In genomic region chr7:75963383-75963995, GRCh38 we compare ENCODE assay signal across 15 cellular contexts. TPM values are rescaled to one million over a fixed set of nuclear protein-coding genes. Genes with fewer than 3 reads are reported as not detected.
DNase-seq lines count a peak whose midpoint lies in the region; ATAC-seq, FAIRE-seq and TF ChIP-seq lines count a peak whose summit lies in the region.
"Had no signal": no experiment of that assay in that cellular context is flagged by ENCODE, and none has a peak within 500 bp of the region (broad histone marks: within the 10 kb centered on the region; RNA-seq: fewer than 3 reads in every experiment).

No MANE protein-coding gene starts in this region.

- TF ChIP-seq CTCF in K562 (IDR thresholded peaks at IDR 0.05 in 2 of 3, conservative IDR thresholded peaks at IDR 0.05 in 1 of 3; ENCODE audit: insufficient read depth in 2 of 3, low read depth in 1 of 3, low read length in 3 of 3) (no peak), heart left ventricle (IDR thresholded peaks at IDR 0.05) (no peak), transverse colon (IDR thresholded peaks at IDR 0.05) (no peak)

- no peaks in the 10 kb centered on the region for H3K9me3 ChIP-seq in K562 (replicated peaks; ENCODE audit: control insufficient read depth, insufficient read depth, low read depth, low read length)
- H3K9me3 ChIP-seq in heart left ventricle, result no peaks in the 10 kb centered on the region
- H3K9me3 ChIP-seq in neuronal stem cell (replicated peaks in 1 of 2; ENCODE audit: control insufficient read depth in 2 of 2, insufficient read depth in 1 of 2, low read depth in 1 of 2, low read length in 2 of 2), result no peaks in the 10 kb centered on the region
- no peaks in the 10 kb centered on the region for H3K9me3 ChIP-seq in transverse colon

- H2BK12ac ChIP-seq in neuronal stem cell (ENCODE audit: low read length), result peak overlapping the region; percentile 86

- in situ Hi-C loops in K562 (cut with MboI), result no loop called here
- in situ Hi-C loops in transverse colon (cut with MboI; ENCODE audit: low pct_ligation_motif_present in 1 of 4, low pct_unique_long_range_greater_than_20kb in 1 of 4, low sequenced_read_pairs in 3 of 4), result no loop called here

- peaks cover 2% of the 10 kb centered on the region for H3K9me1 ChIP-seq in K562 (ENCODE audit: control insufficient read depth, insufficient read depth, low read length)

- H3K23ac ChIP-seq in neuronal stem cell (ENCODE audit: low read depth, low read length, poor library complexity), result no peak overlapping the region

- peaks cover 0 to 19% of the 10 kb centered on the region in 2 experiments; a peak in 1 of 5 replicates for H3K4me1 ChIP-seq in K562 (replicated peaks in 1 of 2; ENCODE audit: control insufficient read depth in 2 of 2, insufficient read depth in 2 of 2, low read length in 2 of 2)
- H3K4me1 ChIP-seq in heart left ventricle, result peaks cover 13 to 70% (median 51%) of the 10 kb centered on the region in 12 donors
- H3K4me1 ChIP-seq in neuronal stem cell (ENCODE audit: control insufficient read depth in 2 of 2, insufficient read depth in 1 of 2, low read depth in 1 of 2, low read length in 2 of 2), result peaks cover 37 to 53% of the 10 kb centered on the region in 2 donors
- peaks cover 19 to 39% (median 26%) of the 10 kb centered on the region in 4 donors for H3K4me1 ChIP-seq in transverse colon

- peak overlapping the region in 1 of 2 experiments; percentile 69; a peak in 2 of 4 replicates for H3K9ac ChIP-seq in K562 (ENCODE audit: insufficient read depth in 1 of 2, low read depth in 2 of 2, low read length in 2 of 2)
- H3K9ac ChIP-seq in neuronal stem cell (ENCODE audit: low read depth, low read length, poor library complexity), result peak overlapping the region; percentile 7

- peak overlapping the region; percentile 12 for H3K14ac ChIP-seq in neuronal stem cell (ENCODE audit: low read length)

- H4K91ac ChIP-seq in neuronal stem cell (ENCODE audit: low read depth, low read length, poor library complexity), result peak overlapping the region; percentile 67

- no peak overlapping the region for H3K4me2 ChIP-seq in K562 (ENCODE audit: insufficient read depth, low read length)
- peak overlapping the region; percentile 19 for H3K4me2 ChIP-seq in neuronal stem cell (ENCODE audit: insufficient read depth, low read length, poor library complexity, severe bottlenecking)

- H2BK15ac ChIP-seq in neuronal stem cell (ENCODE audit: low read length), result peak overlapping the region; percentile 13

- no TSS peak for BruUV-seq in K562 (replicated peaks; lab: Mats Ljungman, UMichigan)

- peak overlapping the region; percentile 81 for H3K4ac ChIP-seq in neuronal stem cell (ENCODE audit: low read length)

- TF ChIP-seq POLR2A in K562 (conservative IDR thresholded peaks at IDR 0.05) (no peak), heart left ventricle (IDR thresholded peaks at IDR 0.05) (no peak), transverse colon (IDR thresholded peaks at IDR 0.05) (no peak)

- FAIRE-seq in K562 (lab: Jason Lieb, UNC), result no peak
- FAIRE-seq: H54, keratinocyte, small intestine had no signal

- TF ChIP-seq EP300 in K562 (IDR thresholded peaks at IDR 0.05; ENCODE audit: low read length), result no peak
- TF ChIP-seq EP300 in transverse colon (IDR thresholded peaks at IDR 0.05; ENCODE audit: low read depth), result no peak

- no peaks in the 10 kb centered on the region for H4K20me1 ChIP-seq in K562 (replicated peaks; ENCODE audit: control insufficient read depth, insufficient read depth, low read length)

- H3K27ac ChIP-seq in K562 (ENCODE audit: extremely low read depth, low read depth, low read length) (no peak overlapping the region), heart left ventricle (peak overlapping the region; percentile 57 to 93 (median 82)), neuronal stem cell (replicated peaks; ENCODE audit: low read length) (peak overlapping the region; percentile 83), transverse colon (peak overlapping the region; percentile 10 to 52 (median 46))

- no peak overlapping the region for H2BK5ac ChIP-seq in neuronal stem cell (ENCODE audit: low read length)

- WGBS in K562 (ENCODE audit: insufficient coverage, low coverage, missing lambda C conversion rate), result 74% methylated on average over 9 of the region's 9 CpGs
- WGBS in heart left ventricle, 4 donors, result 50 to 74% (median 60%) methylated on average over 4 to 9 of the region's 9 CpGs
- WGBS in neuronal stem cell (ENCODE audit: extremely low coverage in 2 of 2, insufficient read length in 2 of 2, insufficient replicate concordance in 1 of 2), 2 donors, result no CpG with 5 or more reads among the region's 9 CpGs
- WGBS in transverse colon (ENCODE audit: low coverage in 1 of 2), 2 donors, result 89 to 96% methylated on average over 3 to 9 of the region's 9 CpGs

- intact Hi-C loops in K562 (cut with micrococcal nuclease), result no loop called here
- intact Hi-C loops in heart left ventricle (cut with DNase I), result loop anchor here in 4 of 10 donors (5.0 to 10.0 kb wide), 5 partner anchors 34 to 89 kb away; partner anchors contain the start of genes POR (in 3 of the 4) and RHBDD2 (in 2 of the 4)
- intact Hi-C loops in transverse colon (cut with DNase I; ENCODE audit: low total_unique reads), result loop anchor here (10.0 kb wide), 1 partner anchor 49 kb away; the partner anchor contains the start of gene POR

- H3K79me2 ChIP-seq in K562 (ENCODE audit: control insufficient read depth, insufficient read depth, low read length), result no peaks in the 10 kb centered on the region

- no peak overlapping the region for H2BK120ac ChIP-seq in neuronal stem cell (ENCODE audit: low read depth, low read length)

- ATAC-seq in K562 (no peak), heart left ventricle (peak in 3 of 4 donors; percentile 24 to 42 (median 37))
- ATAC-seq: esophagus mucosa had no signal

- H3K18ac ChIP-seq in neuronal stem cell (ENCODE audit: low read length), result peak overlapping the region; percentile 66

- no peak for TF ChIP-seq RAD21 in K562 (CRISPR knock-in tag; conservative IDR thresholded peaks at IDR 0.05 in 1 of 2, IDR thresholded peaks at IDR 0.05 in 1 of 2)

- DNase-seq in K562 (ENCODE audit: extremely low read depth in 1 of 4, low spot score in 3 of 4) (no peak), heart left ventricle (peak in 3 of 5 donors; percentile 25 to 76 (median 40)), neuronal stem cell (ENCODE audit: low spot score) (no peak), transverse colon (no peak), NCI-H82 treated with DMSO at 0.1 percent for 48 hours (lab: John Stamatoyannopoulos, UW; ENCODE audit: unreplicated experiment) (no peak), globus pallidus (ENCODE audit: low spot score) (no peak), NCI-H1417 (lab: John Stamatoyannopoulos, UW) (no peak)
- no peak for DNase-seq in activated CD4-positive, CD25-positive, alpha-beta regulatory T cell treated with anti-CD3 and anti-CD28 coated beads, Interleukin-2, amount 50 U/mL, for 72 hours
- DNase-seq: amygdala, COR-L47, NCI-H2029 treated with DMSO at 0.1 percent for 48 hours, small intestine had no signal

- CTCF ChIA-PET in K562 (lab: Yijun Ruan, JAX; ENCODE audit: low intra/inter-chr PET ratio), result no interaction called here

- H3K4me3 ChIP-seq in K562 (no peak overlapping the region), heart left ventricle (peak overlapping the region in 1 of 12 donors; percentile 6), neuronal stem cell (ENCODE audit: low read length in 2 of 2) (peak overlapping the region in 1 of 2 donors; percentile 5), transverse colon (no peak overlapping the region)

- H4K8ac ChIP-seq in neuronal stem cell (ENCODE audit: low read depth, low read length), result no peak overlapping the region

- H3K79me1 ChIP-seq in neuronal stem cell (ENCODE audit: low read depth, low read length), result peaks cover 3% of the 10 kb centered on the region

- peak overlapping the region; percentile 49 for H2AK5ac ChIP-seq in neuronal stem cell (ENCODE audit: low read depth, low read length)

- POLR2A ChIA-PET in K562 (lab: Yijun Ruan, JAX), result no interaction called here

- H3K36me3 ChIP-seq in K562 (ENCODE audit: control insufficient read depth, insufficient read depth, low read length) (peaks cover 51% of the 10 kb centered on the region; the same call in 2 of the 3 replicates), heart left ventricle (peaks cover 0 to 35% (median 9%) of the 10 kb centered on the region in 9 donors), neuronal stem cell (replicated peaks in 1 of 2; ENCODE audit: control insufficient read depth in 2 of 2, insufficient read depth in 2 of 2, low read length in 2 of 2) (peaks cover under 1 to 24% of the 10 kb centered on the region in 2 donors), transverse colon (no peaks in the 10 kb centered on the region)

- H3K27me3 ChIP-seq in K562 (ENCODE audit: control insufficient read depth in 2 of 2, insufficient read depth in 2 of 2, low read length in 2 of 2), result no peaks in the 10 kb centered on the region
- no peaks in the 10 kb centered on the region for H3K27me3 ChIP-seq in heart left ventricle
- H3K27me3 ChIP-seq in neuronal stem cell (ENCODE audit: control insufficient read depth in 3 of 3, insufficient read depth in 3 of 3, low read depth in 1 of 3, low read length in 3 of 3), result no peaks in the 10 kb centered on the region
- no peaks in the 10 kb centered on the region for H3K27me3 ChIP-seq in transverse colon

- H2AFZ ChIP-seq in K562 (ENCODE audit: low read depth, low read length) (no peak overlapping the region), neuronal stem cell (ENCODE audit: low read length) (no peak overlapping the region)

RNA-seq across cellular contexts. Expression of gene TMEM120A, which starts 30.9 kb away (rescaled TPM):
- 42.3 and 121 TPM in 2 replicates for total RNA-seq in K562 (2011; cell fraction: chromatin; rRNA removed; ENCODE audit: low replicate concordance)
- 148 and 154 TPM in 2 replicates for total RNA-seq in K562 (2011; cell fraction: nucleolus; rRNA removed)
- total RNA-seq in K562 (2011; cell fraction: nucleoplasm; rRNA removed), result 96.3 and 113 TPM in 2 replicates
- 22.4 and 22.9 TPM in 2 replicates for total RNA-seq in K562 (2014; rRNA removed)
- total RNA-seq in K562 (2014; rRNA removed; fragmentation: Illumina TruSeq; extraction: Trizol), result 19.5 and 19.6 TPM in 2 replicates
- 13.6 and 17.4 TPM in 2 replicates for total RNA-seq in K562 (2015; rRNA removed; fragmentation: Illumina TruSeq; extraction: Trizol)
- 33.8 and 36.4 TPM in 2 replicates for total RNA-seq in K562 (2021)
- polyA plus RNA-seq in K562 (2011; rRNA removed), result 90.2 and 90.5 TPM in 2 replicates
- polyA plus RNA-seq in K562 (2011; cell fraction: cytosol; rRNA removed), result 62.7 and 83.5 TPM in 2 replicates
- 144 and 164 TPM in 2 replicates for polyA plus RNA-seq in K562 (2011; cell fraction: nucleus; rRNA removed)
- 29.1 and 72.7 TPM in 2 replicates for polyA plus RNA-seq in K562 (2012)
- polyA plus RNA-seq in K562 (2014; fragmentation: Illumina TruSeq; extraction: Trizol), result 32.1 and 39.5 TPM in 2 replicates
- 1 to 10 TPM; 2.3 to 8.3 TPM for polyA plus RNA-seq in K562 (2014; fragmentation: Nextera tagmentation; extraction: Ambion mirVana)
- polyA plus RNA-seq in K562 (2014; rRNA removed), result 33.5 and 43.5 TPM in 2 replicates
- 60.9 and 82.0 TPM in 2 replicates for polyA minus RNA-seq in K562 (2011; rRNA and poly(A)+ RNA removed)
- 20.2 and 33.1 TPM in 2 replicates for polyA minus RNA-seq in K562 (2011; cell fraction: cytosol; rRNA and poly(A)+ RNA removed)
- polyA minus RNA-seq in K562 (2011; cell fraction: nucleus; rRNA and poly(A)+ RNA removed), result 16.0 and 22.0 TPM in 2 replicates
- 100 to 1,000 TPM in 7 of 9 donors, 10 to 100 TPM in 2; 63.8 to 181 (median 125) TPM for total RNA-seq in heart left ventricle
- polyA plus RNA-seq in heart left ventricle, result 100 to 1,000 TPM; 138 to 152 TPM
- 17.6 TPM for polyA plus RNA-seq in neuronal stem cell (2013, experiment 1 of 2)
- polyA plus RNA-seq in neuronal stem cell (2013, experiment 2 of 2), result 17.4 TPM
- 100 to 1,000 TPM in 1 of 4 donors, 10 to 100 TPM in 3; 57.6 to 119 (median 92.0) TPM for total RNA-seq in transverse colon

RNA-seq across cellular contexts. Expression of gene POR, which starts 48.5 kb away (rescaled TPM):
- 102 and 236 TPM in 2 replicates for total RNA-seq in K562 (2011; cell fraction: chromatin; rRNA removed; ENCODE audit: low replicate concordance)
- total RNA-seq in K562 (2011; cell fraction: nucleolus; rRNA removed), result 297 and 329 TPM in 2 replicates
- total RNA-seq in K562 (2011; cell fraction: nucleoplasm; rRNA removed), result 126 and 148 TPM in 2 replicates
- total RNA-seq in K562 (2014; rRNA removed), result 137 and 192 TPM in 2 replicates
- 36.0 and 53.7 TPM in 2 replicates for total RNA-seq in K562 (2014; rRNA removed; fragmentation: Illumina TruSeq; extraction: Trizol)
- total RNA-seq in K562 (2015; rRNA removed; fragmentation: Illumina TruSeq; extraction: Trizol), result 40.8 and 42.0 TPM in 2 replicates
- 138 and 142 TPM in 2 replicates for total RNA-seq in K562 (2021)
- polyA plus RNA-seq in K562 (2011; rRNA removed), result 33.8 and 51.7 TPM in 2 replicates
- 42.7 and 139 TPM in 2 replicates for polyA plus RNA-seq in K562 (2011; cell fraction: cytosol; rRNA removed)
- polyA plus RNA-seq in K562 (2011; cell fraction: nucleus; rRNA removed), result 158 and 263 TPM in 2 replicates
- 72.0 and 103 TPM in 2 replicates for polyA plus RNA-seq in K562 (2012)
- polyA plus RNA-seq in K562 (2014; fragmentation: Illumina TruSeq; extraction: Trizol), result 75.6 and 89.8 TPM in 2 replicates
- 10 to 100 TPM in 1 of 2 experiments, 1 to 10 TPM in 1; 4.7 to 10.6 TPM for polyA plus RNA-seq in K562 (2014; fragmentation: Nextera tagmentation; extraction: Ambion mirVana)
- polyA plus RNA-seq in K562 (2014; rRNA removed), result 67.5 and 76.6 TPM in 2 replicates
- 24.0 and 27.0 TPM in 2 replicates for polyA minus RNA-seq in K562 (2011; rRNA and poly(A)+ RNA removed)
- polyA minus RNA-seq in K562 (2011; cell fraction: cytosol; rRNA and poly(A)+ RNA removed), result 76.6 and 85.5 TPM in 2 replicates
- polyA minus RNA-seq in K562 (2011; cell fraction: nucleus; rRNA and poly(A)+ RNA removed), result 41.2 and 50.2 TPM in 2 replicates
- total RNA-seq in heart left ventricle, result 100 to 1,000 TPM in 2 of 9 donors, 10 to 100 TPM in 7; 38.3 to 202 (median 80.0) TPM
- polyA plus RNA-seq in heart left ventricle, result 100 to 1,000 TPM in 1 of 2 donors, 10 to 100 TPM in 1; 69.5 to 169 TPM
- 61.0 TPM for polyA plus RNA-seq in neuronal stem cell (2013, experiment 1 of 2)
- 62.9 TPM for polyA plus RNA-seq in neuronal stem cell (2013, experiment 2 of 2)
- 100 to 1,000 TPM in 3 of 4 donors, 10 to 100 TPM in 1; 95.9 to 200 (median 149) TPM for total RNA-seq in transverse colon

Comparison
In these comparisons a context has a peak if more than half of its experiments do, and no peak if none do; other contexts are left out.
1. DNase-seq: peak in heart left ventricle (3 of 5); none in K562 (0 of 4), neuronal stem cell (single experiment), transverse colon (single experiment), NCI-H82 treated with DMSO at 0.1 percent for 48 hours (single experiment), globus pallidus (single experiment), activated CD4-positive, CD25-positive, alpha-beta regulatory T cell treated with anti-CD3 and anti-CD28 coated beads, Interleukin-2, amount 50 U/mL, for 72 hours (single experiment) and NCI-H1417 (0 of 3).